ENCODE assay signal across 14 cellular contexts in genomic region chr14:61584258-61584657, GRCh38.
A peak's percentile ranks its signal among the peaks of the same experiment; 100 is the strongest.
DNase-seq lines count a peak whose midpoint lies in the region; ATAC-seq, FAIRE-seq and TF ChIP-seq lines count a peak whose summit lies in the region.
"Had no signal": no experiment of that assay in that cellular context is flagged by ENCODE, and none has a peak within 500 bp of the region (broad histone marks: within the 10 kb centered on the region; RNA-seq: fewer than 3 reads in every experiment).

No MANE protein-coding gene starts in this region.

- in situ Hi-C loops in astrocyte of the spinal cord (cut with HindIII; ENCODE audit: low sequenced_read_pairs): no loop called here

- TF ChIP-seq CTCF in cardiac muscle cell (IDR thresholded peaks at IDR 0.05; ENCODE audit: low read depth, low read length): no peak
- no peak for TF ChIP-seq CTCF in astrocyte of the spinal cord (IDR thresholded peaks at IDR 0.05; ENCODE audit: low read depth, low read length)
- TF ChIP-seq CTCF in GM23338 (conservative IDR thresholded peaks at IDR 0.05; ENCODE audit: low read depth in 2 of 2): no peak

- H3K4me1 ChIP-seq in cardiac muscle cell (ENCODE audit: low read depth) (peaks cover 27% of the 10 kb centered on the region), GM23338 (ENCODE audit: insufficient read depth) (no peaks in the 10 kb centered on the region)

- H3K27me3 ChIP-seq in cardiac muscle cell (no peaks in the 10 kb centered on the region), GM23338 (ENCODE audit: insufficient read depth) (no peaks in the 10 kb centered on the region)
- H3K27me3 ChIP-seq: adrenal gland, sigmoid colon had no signal

- H3K4me3 ChIP-seq in cardiac muscle cell: no peak overlapping the region
- H3K4me3 ChIP-seq in astrocyte of the spinal cord (ENCODE audit: low read depth, low read length): no peak overlapping the region
- no peak overlapping the region for H3K4me3 ChIP-seq in GM23338
- H3K4me3 ChIP-seq: adrenal gland, sigmoid colon had no signal

- no peaks in the 10 kb centered on the region for H3K79me2 ChIP-seq in GM23338 (replicated peaks; ENCODE audit: insufficient read depth)

- H3K36me3 ChIP-seq in cardiac muscle cell: no peaks in the 10 kb centered on the region
- H3K36me3 ChIP-seq in GM23338 (ENCODE audit: insufficient read depth): no peaks in the 10 kb centered on the region
- H3K36me3 ChIP-seq: adrenal gland, sigmoid colon had no signal

- H3K27me3 Mint-ChIP-seq in GM23338 (ENCODE audit: insufficient read depth, low read depth, poor library complexity): no peaks in the 10 kb centered on the region

- peak overlapping the region; percentile 61 for H3K27ac ChIP-seq in cardiac muscle cell
- no peak overlapping the region for H3K27ac ChIP-seq in GM23338 (ENCODE audit: low read depth)

- H3K27ac Mint-ChIP-seq in GM23338: no peak overlapping the region

- no peaks in the 10 kb centered on the region for H3K9me3 Mint-ChIP-seq in GM23338

- no peaks in the 10 kb centered on the region for H3F3A ChIP-seq in GM23338 (replicated peaks; ENCODE audit: low read depth)

- no peak overlapping the region for H2AFZ ChIP-seq in GM23338

- H3K4me2 ChIP-seq in GM23338: no peak overlapping the region

- FAIRE-seq in urothelium cell line (lab: Jason Lieb, UNC): peak; percentile 65

- H3K36me3 Mint-ChIP-seq in GM23338 (ENCODE audit: low read depth): no peaks in the 10 kb centered on the region

- intact Hi-C loops in Right ventricle myocardium superior (cut with DNase I): no loop called here

- ATAC-seq in Right ventricle myocardium superior (ENCODE audit: poor library complexity) (no peak), GM23338 (no peak), HG03571 (IDR thresholded peaks at IDR 0.05; ENCODE audit: unreplicated experiment) (no peak)
- ATAC-seq: Panc1 had no signal

- no peak overlapping the region for H3K4me3 Mint-ChIP-seq in GM23338

- no peaks in the 10 kb centered on the region for H3K9me3 ChIP-seq in cardiac muscle cell (ENCODE audit: low read depth)
- H3K9me3 ChIP-seq: adrenal gland, sigmoid colon had no signal

- H3K9me2 ChIP-seq in GM23338 (ENCODE audit: insufficient read depth): no peaks in the 10 kb centered on the region

- no peaks in the 10 kb centered on the region for H4K20me1 ChIP-seq in GM23338 (replicated peaks; ENCODE audit: insufficient read depth)

- H3K4me1 Mint-ChIP-seq in GM23338: peaks cover 15% of the 10 kb centered on the region

- peak; percentile 57 to 88 for DNase-seq in cardiac muscle cell (ENCODE audit: low read depth in 1 of 2, low spot score in 1 of 2)
- no peak for DNase-seq in Right ventricle myocardium superior
- DNase-seq in astrocyte of the spinal cord (ENCODE audit: low read depth, low spot score): peak; percentile 80
- peak; percentile 50 for DNase-seq in hepatic stellate cell (ENCODE audit: low spot score)
- no peak for DNase-seq in urothelium cell line (ENCODE audit: low spot score)
- DNase-seq in GM23338 (ENCODE audit: low spot score): no peak
- DNase-seq in activated naive CD4-positive, alpha-beta T cell treated with anti-CD3 and anti-CD28 coated beads, Interleukin-2, amount 50 U/mL, for 16 hours: no peak
- DNase-seq: activated CD8-positive, alpha-beta memory T cell treated with anti-CD3 and anti-CD28 coated beads, Interleukin-2, amount 50 U/mL, for 4 hours; effector CD8-positive, alpha-beta T cell; Kasumi-1; sigmoid colon had no signal

TF ChIP-seq in GM23338, 12 proteins besides CTCF, POLR2A, EP300 and RAD21:
- TF ChIP-seq EZH2 (IDR thresholded peaks at IDR 0.05; ENCODE audit: low read depth, unreplicated experiment) (no peak), ZNF114 (CRISPR knock-in tag; IDR thresholded peaks at IDR 0.05) (no peak), EZH2phosphoT487 (IDR thresholded peaks at IDR 0.05; ENCODE audit: unreplicated experiment) (no peak), REST (IDR thresholded peaks at IDR 0.05; ENCODE audit: unreplicated experiment) (no peak), ZNF331 (CRISPR knock-in tag; IDR thresholded peaks at IDR 0.05; ENCODE audit: low read depth) (no peak)

Comparison
In these comparisons a context has a peak if more than half of its experiments do, and no peak if none do; other contexts are left out.
1. DNase-seq: peak in cardiac muscle cell (2 of 2), astrocyte of the spinal cord (single experiment) and hepatic stellate cell (single experiment); none in Right ventricle myocardium superior (single experiment), urothelium cell line (single experiment), GM23338 (single experiment) and activated naive CD4-positive, alpha-beta T cell treated with anti-CD3 and anti-CD28 coated beads, Interleukin-2, amount 50 U/mL, for 16 hours (single experiment).